ENCODE assay signal across 1 cellular context in the genomic region with DNA sequence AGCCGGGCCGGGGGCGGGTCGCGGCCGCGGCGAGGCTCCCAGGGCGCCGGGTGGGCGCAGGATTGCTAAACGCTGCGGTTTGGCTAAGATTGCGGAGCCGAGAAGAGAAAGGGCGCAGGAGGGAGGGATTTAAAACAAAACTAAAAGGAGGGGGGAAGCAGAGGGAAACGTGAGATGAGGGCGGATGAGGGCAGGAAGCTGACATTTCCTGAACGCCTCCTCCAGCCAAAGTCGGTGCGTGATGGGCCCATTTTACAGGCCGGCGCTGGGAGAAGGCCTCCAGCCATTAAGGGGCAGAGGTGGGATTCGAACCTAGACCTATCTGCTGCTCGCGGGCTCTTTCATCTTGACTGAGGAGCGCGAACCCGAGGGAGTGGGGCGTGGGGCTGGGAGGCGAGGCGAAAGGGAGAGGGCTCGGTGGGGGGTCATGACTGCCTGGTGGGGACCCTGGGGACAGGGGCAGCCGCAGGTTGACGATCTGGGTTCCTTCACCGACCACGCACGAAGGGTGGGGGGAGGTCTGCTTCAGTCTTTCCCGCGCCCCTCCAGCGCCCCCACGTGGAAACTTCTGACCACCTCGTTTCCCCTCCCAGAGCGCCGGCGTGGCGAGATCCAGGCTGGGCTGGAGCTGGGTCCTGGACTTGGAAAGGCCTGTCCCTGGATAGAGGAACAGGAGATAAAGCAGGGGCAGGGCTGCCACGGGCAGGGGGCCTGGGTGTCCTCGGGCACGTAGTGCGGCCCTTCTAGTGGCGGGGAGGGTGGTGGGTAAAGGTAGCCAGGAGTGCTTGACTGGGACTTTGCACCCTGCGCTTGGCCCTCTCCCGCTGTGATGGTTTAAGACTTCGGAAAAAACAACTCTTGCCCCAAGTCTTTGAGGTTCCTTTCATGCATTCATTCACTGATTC.
TF ChIP-seq lines count a peak whose summit lies in the region.

No MANE protein-coding gene starts in this region.

TF ChIP-seq in K562, 482 proteins besides CTCF, POLR2A, EP300 and RAD21 (continued from another document and continues in another):
- TF ChIP-seq, protein P1, sequence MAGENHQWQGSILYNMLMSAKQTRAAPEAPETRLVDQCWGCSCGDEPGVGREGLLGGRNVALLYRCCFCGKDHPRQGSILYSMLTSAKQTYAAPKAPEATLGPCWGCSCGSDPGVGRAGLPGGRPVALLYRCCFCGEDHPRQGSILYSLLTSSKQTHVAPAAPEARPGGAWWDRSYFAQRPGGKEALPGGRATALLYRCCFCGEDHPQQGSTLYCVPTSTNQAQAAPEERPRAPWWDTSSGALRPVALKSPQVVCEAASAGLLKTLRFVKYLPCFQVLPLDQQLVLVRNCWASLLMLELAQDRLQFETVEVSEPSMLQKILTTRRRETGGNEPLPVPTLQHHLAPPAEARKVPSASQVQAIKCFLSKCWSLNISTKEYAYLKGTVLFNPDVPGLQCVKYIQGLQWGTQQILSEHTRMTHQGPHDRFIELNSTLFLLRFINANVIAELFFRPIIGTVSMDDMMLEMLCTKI (IDR thresholded peaks at IDR 0.05; ENCODE audit: partially characterized antibody) = no peak
- peak; percentile 49; the same call in 1 of the 2 replicates for TF ChIP-seq TOE1 (IDR thresholded peaks at IDR 0.05; ENCODE audit: borderline replicate concordance)
- no peak for TF ChIP-seq TOE1 (CRISPR knock-in tag; IDR thresholded peaks at IDR 0.05; ENCODE audit: borderline replicate concordance, low read depth)
- 0 out of 2 replicates have a peak, but pooled peaks have one; percentile 58 for TF ChIP-seq NBN (IDR thresholded peaks at IDR 0.05; ENCODE audit: low read depth)
- TF ChIP-seq RBM34 (IDR thresholded peaks at IDR 0.05; ENCODE audit: borderline replicate concordance, insufficient read depth, low read length) = no peak
- TF ChIP-seq, protein P2, sequence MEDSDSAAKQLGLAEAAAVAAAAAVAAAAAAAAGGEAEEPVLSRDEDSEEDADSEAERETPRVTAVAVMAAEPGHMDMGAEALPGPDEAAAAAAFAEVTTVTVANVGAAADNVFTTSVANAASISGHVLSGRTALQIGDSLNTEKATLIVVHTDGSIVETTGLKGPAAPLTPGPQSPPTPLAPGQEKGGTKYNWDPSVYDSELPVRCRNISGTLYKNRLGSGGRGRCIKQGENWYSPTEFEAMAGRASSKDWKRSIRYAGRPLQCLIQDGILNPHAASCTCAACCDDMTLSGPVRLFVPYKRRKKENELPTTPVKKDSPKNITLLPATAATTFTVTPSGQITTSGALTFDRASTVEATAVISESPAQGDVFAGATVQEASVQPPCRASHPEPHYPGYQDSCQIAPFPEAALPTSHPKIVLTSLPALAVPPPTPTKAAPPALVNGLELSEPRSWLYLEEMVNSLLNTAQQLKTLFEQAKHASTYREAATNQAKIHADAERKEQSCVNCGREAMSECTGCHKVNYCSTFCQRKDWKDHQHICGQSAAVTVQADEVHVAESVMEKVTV (CRISPR knock-in tag; IDR thresholded peaks at IDR 0.05) = peak; percentile 65
- TF ChIP-seq PHB2 (IDR thresholded peaks at IDR 0.05; ENCODE audit: low read depth) = no peak
- TF ChIP-seq BCOR (IDR thresholded peaks at IDR 0.05) = peak; percentile 90
- peak; percentile 60; the same call in 1 of the 2 replicates for TF ChIP-seq CC2D1A (IDR thresholded peaks at IDR 0.05)
- no peak for TF ChIP-seq ILF3 (IDR thresholded peaks at IDR 0.05; ENCODE audit: borderline replicate concordance)
- peak; percentile 42; the same call in 1 of the 2 replicates for TF ChIP-seq CREM (IDR thresholded peaks at IDR 0.05; ENCODE audit: low read depth)
- peak; percentile 47; the same call in 1 of the 2 replicates for TF ChIP-seq TCF7 (IDR thresholded peaks at IDR 0.05; ENCODE audit: borderline replicate concordance)
- TF ChIP-seq ZNF830 (CRISPR knock-in tag; IDR thresholded peaks at IDR 0.05) = 0 out of 2 replicates have a peak, but pooled peaks have one; percentile 48
- TF ChIP-seq SMARCA4 (IDR thresholded peaks at IDR 0.05) = peak; percentile 19; the same call in 1 of the 2 replicates
- TF ChIP-seq SMC3 (conservative IDR thresholded peaks at IDR 0.05; ENCODE audit: insufficient read depth, low read depth, low read length) = peak; percentile 55; the same call in 1 of the 2 replicates
- TF ChIP-seq, protein P3, sequence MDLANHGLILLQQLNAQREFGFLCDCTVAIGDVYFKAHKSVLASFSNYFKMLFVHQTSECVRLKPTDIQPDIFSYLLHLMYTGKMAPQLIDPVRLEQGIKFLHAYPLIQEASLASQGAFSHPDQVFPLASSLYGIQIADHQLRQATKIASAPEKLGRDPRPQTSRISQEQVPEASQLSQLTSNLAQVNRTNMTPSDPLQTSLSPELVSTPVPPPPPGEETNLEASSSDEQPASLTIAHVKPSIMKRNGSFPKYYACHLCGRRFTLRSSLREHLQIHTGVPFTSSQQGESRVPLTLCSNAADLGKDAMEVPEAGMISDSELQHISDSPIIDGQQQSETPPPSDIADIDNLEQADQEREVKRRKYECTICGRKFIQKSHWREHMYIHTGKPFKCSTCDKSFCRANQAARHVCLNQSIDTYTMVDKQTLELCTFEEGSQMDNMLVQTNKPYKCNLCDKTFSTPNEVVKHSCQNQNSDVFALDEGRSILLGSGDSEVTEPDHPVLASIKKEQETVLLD (IDR thresholded peaks at IDR 0.05) = peak; percentile 64; the same call in 1 of the 2 replicates
- TF ChIP-seq, protein P4, sequence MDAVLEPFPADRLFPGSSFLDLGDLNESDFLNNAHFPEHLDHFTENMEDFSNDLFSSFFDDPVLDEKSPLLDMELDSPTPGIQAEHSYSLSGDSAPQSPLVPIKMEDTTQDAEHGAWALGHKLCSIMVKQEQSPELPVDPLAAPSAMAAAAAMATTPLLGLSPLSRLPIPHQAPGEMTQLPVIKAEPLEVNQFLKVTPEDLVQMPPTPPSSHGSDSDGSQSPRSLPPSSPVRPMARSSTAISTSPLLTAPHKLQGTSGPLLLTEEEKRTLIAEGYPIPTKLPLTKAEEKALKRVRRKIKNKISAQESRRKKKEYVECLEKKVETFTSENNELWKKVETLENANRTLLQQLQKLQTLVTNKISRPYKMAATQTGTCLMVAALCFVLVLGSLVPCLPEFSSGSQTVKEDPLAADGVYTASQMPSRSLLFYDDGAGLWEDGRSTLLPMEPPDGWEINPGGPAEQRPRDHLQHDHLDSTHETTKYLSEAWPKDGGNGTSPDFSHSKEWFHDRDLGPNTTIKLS (IDR thresholded peaks at IDR 0.05; ENCODE audit: borderline replicate concordance, low read depth) = 0 out of 2 replicates have a peak, but pooled peaks have one; percentile 18
- TF ChIP-seq ZFP36 (IDR thresholded peaks at IDR 0.05; ENCODE audit: low read depth, low read length, partially characterized antibody) = peak; percentile 4
- TF ChIP-seq, protein P5, sequence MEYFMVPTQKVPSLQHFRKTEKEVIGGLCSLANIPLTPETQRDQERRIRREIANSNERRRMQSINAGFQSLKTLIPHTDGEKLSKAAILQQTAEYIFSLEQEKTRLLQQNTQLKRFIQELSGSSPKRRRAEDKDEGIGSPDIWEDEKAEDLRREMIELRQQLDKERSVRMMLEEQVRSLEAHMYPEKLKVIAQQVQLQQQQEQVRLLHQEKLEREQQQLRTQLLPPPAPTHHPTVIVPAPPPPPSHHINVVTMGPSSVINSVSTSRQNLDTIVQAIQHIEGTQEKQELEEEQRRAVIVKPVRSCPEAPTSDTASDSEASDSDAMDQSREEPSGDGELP (CRISPR knock-in tag; IDR thresholded peaks at IDR 0.05; ENCODE audit: borderline replicate concordance) = peak; percentile 37; the same call in 1 of the 2 replicates
- TF ChIP-seq, protein P6, sequence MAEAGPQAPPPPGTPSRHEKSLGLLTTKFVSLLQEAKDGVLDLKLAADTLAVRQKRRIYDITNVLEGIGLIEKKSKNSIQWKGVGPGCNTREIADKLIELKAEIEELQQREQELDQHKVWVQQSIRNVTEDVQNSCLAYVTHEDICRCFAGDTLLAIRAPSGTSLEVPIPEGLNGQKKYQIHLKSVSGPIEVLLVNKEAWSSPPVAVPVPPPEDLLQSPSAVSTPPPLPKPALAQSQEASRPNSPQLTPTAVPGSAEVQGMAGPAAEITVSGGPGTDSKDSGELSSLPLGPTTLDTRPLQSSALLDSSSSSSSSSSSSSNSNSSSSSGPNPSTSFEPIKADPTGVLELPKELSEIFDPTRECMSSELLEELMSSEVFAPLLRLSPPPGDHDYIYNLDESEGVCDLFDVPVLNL (CRISPR knock-in tag; IDR thresholded peaks at IDR 0.05; ENCODE audit: low read depth) = 0 out of 2 replicates have a peak, but pooled peaks have one; percentile 49
- no peak for TF ChIP-seq YBX1 (IDR thresholded peaks at IDR 0.05)
- TF ChIP-seq, protein P7, sequence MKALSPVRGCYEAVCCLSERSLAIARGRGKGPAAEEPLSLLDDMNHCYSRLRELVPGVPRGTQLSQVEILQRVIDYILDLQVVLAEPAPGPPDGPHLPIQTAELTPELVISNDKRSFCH (CRISPR knock-in tag; IDR thresholded peaks at IDR 0.05) = no peak
- TF ChIP-seq, protein P7 (tag; IDR thresholded peaks at IDR 0.05) = 0 out of 2 replicates have a peak, but pooled peaks have one; percentile 26
- TF ChIP-seq CXXC5 (CRISPR knock-in tag; IDR thresholded peaks at IDR 0.05) = peak; percentile 54
- TF ChIP-seq GABPA (tag; conservative IDR thresholded peaks at IDR 0.05; ENCODE audit: low read depth) = no peak
- TF ChIP-seq MIER1 (IDR thresholded peaks at IDR 0.05; ENCODE audit: low read depth) = 0 out of 2 replicates have a peak, but pooled peaks have one; percentile 25
- no peak for TF ChIP-seq SREBF1 (IDR thresholded peaks at IDR 0.05; ENCODE audit: borderline replicate concordance, low read depth, low read length)
- TF ChIP-seq TEAD1 (CRISPR knock-in tag; IDR thresholded peaks at IDR 0.05) = peak in 1 of 2 experiments; percentile 40; a peak in 1 of 4 replicates
- TF ChIP-seq SMARCA5 (IDR thresholded peaks at IDR 0.05) = peak; percentile 67; the same call in 1 of the 2 replicates
- no peak for TF ChIP-seq EHMT2 (IDR thresholded peaks at IDR 0.05)
- TF ChIP-seq MTA3 (IDR thresholded peaks at IDR 0.05; ENCODE audit: borderline replicate concordance) = 0 out of 2 replicates have a peak, but pooled peaks have one; percentile 55
- peak; percentile 75; the same call in 1 of the 2 replicates for TF ChIP-seq HDAC2 (IDR thresholded peaks at IDR 0.05)
- peak; percentile 14 for TF ChIP-seq CCNT2 (IDR thresholded peaks at IDR 0.05; ENCODE audit: borderline replicate concordance, extremely low read depth, insufficient read length, low read depth, low read length)
- TF ChIP-seq, protein P8, sequence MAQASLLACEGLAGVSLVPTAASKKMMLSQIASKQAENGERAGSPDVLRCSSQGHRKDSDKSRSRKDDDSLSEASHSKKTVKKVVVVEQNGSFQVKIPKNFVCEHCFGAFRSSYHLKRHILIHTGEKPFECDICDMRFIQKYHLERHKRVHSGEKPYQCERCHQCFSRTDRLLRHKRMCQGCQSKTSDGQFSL (CRISPR knock-in tag; IDR thresholded peaks at IDR 0.05) = peak; percentile 95
- TF ChIP-seq, protein P8 (tag; IDR thresholded peaks at IDR 0.05) = peak in 1 of 2 experiments; percentile 63; a peak in 1 of 4 replicates
- TF ChIP-seq ZNF75A (CRISPR knock-in tag; IDR thresholded peaks at IDR 0.05) = no peak
- peak; percentile 33 for TF ChIP-seq RBFOX2 (IDR thresholded peaks at IDR 0.05; ENCODE audit: low read depth, low read length)
- 0 out of 2 replicates have a peak, but pooled peaks have one; percentile 18 for TF ChIP-seq SMARCE1 (IDR thresholded peaks at IDR 0.05)
- no peak for TF ChIP-seq CHD2 (IDR thresholded peaks at IDR 0.05; ENCODE audit: low read depth, low read length)
- TF ChIP-seq, protein P9, sequence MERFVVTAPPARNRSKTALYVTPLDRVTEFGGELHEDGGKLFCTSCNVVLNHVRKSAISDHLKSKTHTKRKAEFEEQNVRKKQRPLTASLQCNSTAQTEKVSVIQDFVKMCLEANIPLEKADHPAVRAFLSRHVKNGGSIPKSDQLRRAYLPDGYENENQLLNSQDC (CRISPR knock-in tag; IDR thresholded peaks at IDR 0.05) = no peak
- TF ChIP-seq, protein P10, sequence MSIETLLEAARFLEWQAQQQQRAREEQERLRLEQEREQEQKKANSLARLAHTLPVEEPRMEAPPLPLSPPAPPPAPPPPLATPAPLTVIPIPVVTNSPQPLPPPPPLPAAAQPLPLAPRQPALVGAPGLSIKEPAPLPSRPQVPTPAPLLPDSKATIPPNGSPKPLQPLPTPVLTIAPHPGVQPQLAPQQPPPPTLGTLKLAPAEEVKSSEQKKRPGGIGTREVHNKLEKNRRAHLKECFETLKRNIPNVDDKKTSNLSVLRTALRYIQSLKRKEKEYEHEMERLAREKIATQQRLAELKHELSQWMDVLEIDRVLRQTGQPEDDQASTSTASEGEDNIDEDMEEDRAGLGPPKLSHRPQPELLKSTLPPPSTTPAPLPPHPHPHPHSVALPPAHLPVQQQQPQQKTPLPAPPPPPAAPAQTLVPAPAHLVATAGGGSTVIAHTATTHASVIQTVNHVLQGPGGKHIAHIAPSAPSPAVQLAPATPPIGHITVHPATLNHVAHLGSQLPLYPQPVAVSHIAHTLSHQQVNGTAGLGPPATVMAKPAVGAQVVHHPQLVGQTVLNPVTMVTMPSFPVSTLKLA (conservative IDR thresholded peaks at IDR 0.05) = peak in 1 of 2 experiments; percentile 46; a peak in 2 of 4 replicates
- TF ChIP-seq, protein P11, sequence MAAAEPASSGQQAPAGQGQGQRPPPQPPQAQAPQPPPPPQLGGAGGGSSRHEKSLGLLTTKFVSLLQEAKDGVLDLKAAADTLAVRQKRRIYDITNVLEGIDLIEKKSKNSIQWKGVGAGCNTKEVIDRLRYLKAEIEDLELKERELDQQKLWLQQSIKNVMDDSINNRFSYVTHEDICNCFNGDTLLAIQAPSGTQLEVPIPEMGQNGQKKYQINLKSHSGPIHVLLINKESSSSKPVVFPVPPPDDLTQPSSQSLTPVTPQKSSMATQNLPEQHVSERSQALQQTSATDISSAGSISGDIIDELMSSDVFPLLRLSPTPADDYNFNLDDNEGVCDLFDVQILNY (CRISPR knock-in tag; IDR thresholded peaks at IDR 0.05) = no peak
- peak; percentile 35; the same call in 1 of the 2 replicates for TF ChIP-seq ESRRA (IDR thresholded peaks at IDR 0.05; ENCODE audit: borderline replicate concordance, low read depth)
- TF ChIP-seq, protein P12, sequence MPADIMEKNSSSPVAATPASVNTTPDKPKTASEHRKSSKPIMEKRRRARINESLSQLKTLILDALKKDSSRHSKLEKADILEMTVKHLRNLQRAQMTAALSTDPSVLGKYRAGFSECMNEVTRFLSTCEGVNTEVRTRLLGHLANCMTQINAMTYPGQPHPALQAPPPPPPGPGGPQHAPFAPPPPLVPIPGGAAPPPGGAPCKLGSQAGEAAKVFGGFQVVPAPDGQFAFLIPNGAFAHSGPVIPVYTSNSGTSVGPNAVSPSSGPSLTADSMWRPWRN (IDR thresholded peaks at IDR 0.05; ENCODE audit: low read depth) = no peak
- TF ChIP-seq ARID1B (IDR thresholded peaks at IDR 0.05) = 0 out of 2 replicates have a peak, but pooled peaks have one; percentile 22
- TF ChIP-seq SREBF2 (CRISPR knock-in tag; IDR thresholded peaks at IDR 0.05) = no peak
- TF ChIP-seq RB1 (IDR thresholded peaks at IDR 0.05; ENCODE audit: low read depth) = peak; percentile 82
- peak; percentile 16 to 57; a peak in 1 of 4 replicates for TF ChIP-seq NRF1 (conservative IDR thresholded peaks at IDR 0.05 in 1 of 2, IDR thresholded peaks at IDR 0.05 in 1 of 2)
- no peak for TF ChIP-seq DNMT1 (IDR thresholded peaks at IDR 0.05)
